ENCODE assay signal across 1 cellular context in genomic region chr4:54945838-54946237, GRCh38.
TF ChIP-seq lines count a peak whose summit lies in the region.

No MANE protein-coding gene starts in this region.

TF ChIP-seq in GM23338, 12 proteins besides CTCF, POLR2A, EP300 and RAD21 (continued from another document):
- TF ChIP-seq, protein P1, sequence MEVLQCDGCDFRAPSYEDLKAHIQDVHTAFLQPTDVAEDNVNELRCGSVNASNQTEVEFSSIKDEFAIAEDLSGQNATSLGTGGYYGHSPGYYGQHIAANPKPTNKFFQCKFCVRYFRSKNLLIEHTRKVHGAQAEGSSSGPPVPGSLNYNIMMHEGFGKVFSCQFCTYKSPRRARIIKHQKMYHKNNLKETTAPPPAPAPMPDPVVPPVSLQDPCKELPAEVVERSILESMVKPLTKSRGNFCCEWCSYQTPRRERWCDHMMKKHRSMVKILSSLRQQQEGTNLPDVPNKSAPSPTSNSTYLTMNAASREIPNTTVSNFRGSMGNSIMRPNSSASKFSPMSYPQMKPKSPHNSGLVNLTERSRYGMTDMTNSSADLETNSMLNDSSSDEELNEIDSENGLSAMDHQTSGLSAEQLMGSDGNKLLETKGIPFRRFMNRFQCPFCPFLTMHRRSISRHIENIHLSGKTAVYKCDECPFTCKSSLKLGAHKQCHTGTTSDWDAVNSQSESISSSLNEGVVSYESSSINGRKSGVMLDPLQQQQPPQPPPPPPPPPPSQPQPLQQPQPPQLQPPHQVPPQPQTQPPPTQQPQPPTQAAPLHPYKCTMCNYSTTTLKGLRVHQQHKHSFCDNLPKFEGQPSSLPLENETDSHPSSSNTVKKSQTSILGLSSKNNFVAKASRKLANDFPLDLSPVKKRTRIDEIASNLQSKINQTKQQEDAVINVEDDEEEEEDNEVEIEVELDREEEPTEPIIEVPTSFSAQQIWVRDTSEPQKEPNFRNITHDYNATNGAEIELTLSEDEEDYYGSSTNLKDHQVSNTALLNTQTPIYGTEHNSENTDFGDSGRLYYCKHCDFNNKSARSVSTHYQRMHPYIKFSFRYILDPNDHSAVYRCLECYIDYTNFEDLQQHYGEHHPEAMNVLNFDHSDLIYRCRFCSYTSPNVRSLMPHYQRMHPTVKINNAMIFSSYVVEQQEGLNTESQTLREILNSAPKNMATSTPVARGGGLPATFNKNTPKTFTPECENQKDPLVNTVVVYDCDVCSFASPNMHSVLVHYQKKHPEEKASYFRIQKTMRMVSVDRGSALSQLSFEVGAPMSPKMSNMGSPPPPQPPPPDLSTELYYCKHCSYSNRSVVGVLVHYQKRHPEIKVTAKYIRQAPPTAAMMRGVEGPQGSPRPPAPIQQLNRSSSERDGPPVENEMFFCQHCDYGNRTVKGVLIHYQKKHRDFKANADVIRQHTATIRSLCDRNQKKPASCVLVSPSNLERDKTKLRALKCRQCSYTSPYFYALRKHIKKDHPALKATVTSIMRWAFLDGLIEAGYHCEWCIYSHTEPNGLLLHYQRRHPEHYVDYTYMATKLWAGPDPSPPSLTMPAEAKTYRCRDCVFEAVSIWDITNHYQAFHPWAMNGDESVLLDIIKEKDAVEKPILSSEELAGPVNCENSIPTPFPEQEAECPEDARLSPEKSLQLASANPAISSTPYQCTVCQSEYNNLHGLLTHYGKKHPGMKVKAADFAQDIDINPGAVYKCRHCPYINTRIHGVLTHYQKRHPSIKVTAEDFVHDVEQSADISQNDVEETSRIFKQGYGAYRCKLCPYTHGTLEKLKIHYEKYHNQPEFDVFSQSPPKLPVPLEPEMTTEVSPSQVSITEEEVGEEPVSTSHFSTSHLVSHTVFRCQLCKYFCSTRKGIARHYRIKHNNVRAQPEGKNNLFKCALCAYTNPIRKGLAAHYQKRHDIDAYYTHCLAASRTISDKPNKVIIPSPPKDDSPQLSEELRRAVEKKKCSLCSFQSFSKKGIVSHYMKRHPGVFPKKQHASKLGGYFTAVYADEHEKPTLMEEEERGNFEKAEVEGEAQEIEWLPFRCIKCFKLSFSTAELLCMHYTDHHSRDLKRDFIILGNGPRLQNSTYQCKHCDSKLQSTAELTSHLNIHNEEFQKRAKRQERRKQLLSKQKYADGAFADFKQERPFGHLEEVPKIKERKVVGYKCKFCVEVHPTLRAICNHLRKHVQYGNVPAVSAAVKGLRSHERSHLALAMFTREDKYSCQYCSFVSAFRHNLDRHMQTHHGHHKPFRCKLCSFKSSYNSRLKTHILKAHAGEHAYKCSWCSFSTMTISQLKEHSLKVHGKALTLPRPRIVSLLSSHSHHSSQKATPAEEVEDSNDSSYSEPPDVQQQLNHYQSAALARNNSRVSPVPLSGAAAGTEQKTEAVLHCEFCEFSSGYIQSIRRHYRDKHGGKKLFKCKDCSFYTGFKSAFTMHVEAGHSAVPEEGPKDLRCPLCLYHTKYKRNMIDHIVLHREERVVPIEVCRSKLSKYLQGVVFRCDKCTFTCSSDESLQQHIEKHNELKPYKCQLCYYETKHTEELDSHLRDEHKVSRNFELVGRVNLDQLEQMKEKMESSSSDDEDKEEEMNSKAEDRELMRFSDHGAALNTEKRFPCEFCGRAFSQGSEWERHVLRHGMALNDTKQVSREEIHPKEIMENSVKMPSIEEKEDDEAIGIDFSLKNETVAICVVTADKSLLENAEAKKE (CRISPR knock-in tag; IDR thresholded peaks at IDR 0.05): no peak
- TF ChIP-seq STAT1 (IDR thresholded peaks at IDR 0.05; ENCODE audit: unreplicated experiment) (no peak), ZNF114 (CRISPR knock-in tag; IDR thresholded peaks at IDR 0.05) (no peak), EZH2phosphoT487 (IDR thresholded peaks at IDR 0.05; ENCODE audit: unreplicated experiment) (no peak), EZH2 (IDR thresholded peaks at IDR 0.05; ENCODE audit: low read depth, unreplicated experiment) (no peak), CREB1 (CRISPR knock-in tag; IDR thresholded peaks at IDR 0.05; ENCODE audit: low read depth) (no peak), JUNB (IDR thresholded peaks at IDR 0.05; ENCODE audit: unreplicated experiment) (no peak), NANOG (IDR thresholded peaks at IDR 0.05; ENCODE audit: borderline replicate concordance) (no peak), POLR2AphosphoS5 (IDR thresholded peaks at IDR 0.05; ENCODE audit: low read depth) (no peak)
